Comparison of ENCODE assay signal across 17 cellular contexts in genomic region chr21:30329203-30329868, GRCh38. TPM values are rescaled to one million over a fixed set of nuclear protein-coding genes. Genes with fewer than 3 reads are reported as not detected.
"Had no signal": no experiment of that assay in that cellular context is flagged by ENCODE, and none has a peak within 500 bp of the region (broad histone marks: within the 10 kb centered on the region; RNA-seq: fewer than 3 reads in every experiment).

No MANE protein-coding gene starts in this region.

- H3K36me3 ChIP-seq: heart left ventricle, sigmoid colon, spleen, upper lobe of left lung had no signal

- H3K27ac Mint-ChIP-seq: activated T-helper 1 cell treated with anti-CD3 and anti-CD28 coated beads, Interleukin-12 subunit alpha, Interleukin-12 subunit beta, Interleukin-2, Interleukin-4 antibody, amounts not matched to agents 30 ng/mL and 10 ng/mL and 1 ng/mL, durations not matched to agents 14 hours and 24 hours and 36 hours; naive thymus-derived CD4-positive, alpha-beta T cell; stimulated activated naive CD8-positive, alpha-beta T cell treated with anti-CD3 and anti-CD28 coated beads, Interleukin-15, Interleukin-2, amounts not matched to agents 100 ng/mL and 50 ng/mL, for 24 hours had no signal

- H2AFZ ChIP-seq: parathyroid adenoma had no signal

- FAIRE-seq: frontal cortex had no signal

- H3K36me3 Mint-ChIP-seq: naive thymus-derived CD4-positive, alpha-beta T cell had no signal

- H3K9me3 ChIP-seq: testis, upper lobe of left lung had no signal

- H3K27me3 Mint-ChIP-seq: central memory CD8-positive, alpha-beta T cell had no signal

- H3K27ac ChIP-seq: heart left ventricle, parathyroid adenoma, sigmoid colon, spleen, testis, upper lobe of left lung had no signal

- H3K4me1 ChIP-seq: heart left ventricle, parathyroid adenoma, sigmoid colon, spleen, testis, upper lobe of left lung had no signal

- H3K27me3 ChIP-seq: heart left ventricle, sigmoid colon, spleen, testis, upper lobe of left lung had no signal

- H3K4me1 Mint-ChIP-seq: central memory CD8-positive, alpha-beta T cell; naive thymus-derived CD4-positive, alpha-beta T cell had no signal

- H3K79me2 ChIP-seq: parathyroid adenoma had no signal

- DNase-seq: aorta; effector memory CD4-positive, alpha-beta T cell; heart left ventricle; mucosa of descending colon; naive thymus-derived CD4-positive, alpha-beta T cell; sigmoid colon; spleen; testis; upper lobe of left lung had no signal

- H3K4me3 ChIP-seq: heart left ventricle, mucosa of descending colon, sigmoid colon, spleen, testis, upper lobe of left lung had no signal

- H3K4me3 Mint-ChIP-seq: activated T-helper 1 cell treated with anti-CD3 and anti-CD28 coated beads, Interleukin-12 subunit alpha, Interleukin-12 subunit beta, Interleukin-2, Interleukin-4 antibody, amounts not matched to agents 30 ng/mL and 10 ng/mL and 1 ng/mL, durations not matched to agents 14 hours and 24 hours and 36 hours; central memory CD8-positive, alpha-beta T cell; naive thymus-derived CD4-positive, alpha-beta T cell; stimulated activated naive CD8-positive, alpha-beta T cell treated with anti-CD3 and anti-CD28 coated beads, Interleukin-15, Interleukin-2, amounts not matched to agents 100 ng/mL and 50 ng/mL, for 24 hours had no signal

- H3K9ac ChIP-seq: parathyroid adenoma had no signal

RNA-seq across cellular contexts. Expression of gene KRTAP27-1, which starts 8.2 kb away (rescaled TPM):
- total RNA-seq: activated CD8-positive, alpha-beta memory T cell treated with anti-CD3 and anti-CD28 coated beads for 36 hours; activated T-helper 1 cell treated with anti-CD3 and anti-CD28 coated beads, Interleukin-12 subunit alpha, Interleukin-12 subunit beta, Interleukin-2, Interleukin-4 antibody, amounts not matched to agents 30 ng/mL and 10 ng/mL and 1 ng/mL, durations not matched to agents 14 hours and 24 hours and 36 hours; aorta; fibroblast of lung; frontal cortex; heart left ventricle; mucosa of descending colon; naive thymus-derived CD4-positive, alpha-beta T cell; sigmoid colon; spleen; T-helper 2 cell treated with Interferon-gamma antibody and Interleukin-4, amounts not matched to agents 100 ng/mL and 5 ng/mL, for 36 hours; testis; upper lobe of left lung had no signal

RNA-seq across cellular contexts. Expression of gene KRTAP26-1, which starts 9.2 kb away (rescaled TPM):
- total RNA-seq: activated CD8-positive, alpha-beta memory T cell treated with anti-CD3 and anti-CD28 coated beads for 36 hours; activated T-helper 1 cell treated with anti-CD3 and anti-CD28 coated beads, Interleukin-12 subunit alpha, Interleukin-12 subunit beta, Interleukin-2, Interleukin-4 antibody, amounts not matched to agents 30 ng/mL and 10 ng/mL and 1 ng/mL, durations not matched to agents 14 hours and 24 hours and 36 hours; aorta; fibroblast of lung; frontal cortex; heart left ventricle; mucosa of descending colon; naive thymus-derived CD4-positive, alpha-beta T cell; sigmoid colon; spleen; T-helper 2 cell treated with Interferon-gamma antibody and Interleukin-4, amounts not matched to agents 100 ng/mL and 5 ng/mL, for 36 hours; upper lobe of left lung had no signal

RNA-seq across cellular contexts. Expression of gene KRTAP23-1, which starts 19.1 kb away (rescaled TPM):
- total RNA-seq: activated CD8-positive, alpha-beta memory T cell treated with anti-CD3 and anti-CD28 coated beads for 36 hours; activated T-helper 1 cell treated with anti-CD3 and anti-CD28 coated beads, Interleukin-12 subunit alpha, Interleukin-12 subunit beta, Interleukin-2, Interleukin-4 antibody, amounts not matched to agents 30 ng/mL and 10 ng/mL and 1 ng/mL, durations not matched to agents 14 hours and 24 hours and 36 hours; aorta; fibroblast of lung; frontal cortex; heart left ventricle; mucosa of descending colon; naive thymus-derived CD4-positive, alpha-beta T cell; sigmoid colon; spleen; T-helper 2 cell treated with Interferon-gamma antibody and Interleukin-4, amounts not matched to agents 100 ng/mL and 5 ng/mL, for 36 hours; testis; upper lobe of left lung had no signal

RNA-seq across cellular contexts. Expression of gene KRTAP25-1, which starts 40.0 kb away (rescaled TPM):
- total RNA-seq: activated CD8-positive, alpha-beta memory T cell treated with anti-CD3 and anti-CD28 coated beads for 36 hours; activated T-helper 1 cell treated with anti-CD3 and anti-CD28 coated beads, Interleukin-12 subunit alpha, Interleukin-12 subunit beta, Interleukin-2, Interleukin-4 antibody, amounts not matched to agents 30 ng/mL and 10 ng/mL and 1 ng/mL, durations not matched to agents 14 hours and 24 hours and 36 hours; aorta; fibroblast of lung; frontal cortex; heart left ventricle; mucosa of descending colon; naive thymus-derived CD4-positive, alpha-beta T cell; sigmoid colon; spleen; T-helper 2 cell treated with Interferon-gamma antibody and Interleukin-4, amounts not matched to agents 100 ng/mL and 5 ng/mL, for 36 hours; testis; upper lobe of left lung had no signal

RNA-seq across cellular contexts. Expression of gene KRTAP13-2, which starts 42.7 kb away (rescaled TPM):
- total RNA-seq: activated CD8-positive, alpha-beta memory T cell treated with anti-CD3 and anti-CD28 coated beads for 36 hours; activated T-helper 1 cell treated with anti-CD3 and anti-CD28 coated beads, Interleukin-12 subunit alpha, Interleukin-12 subunit beta, Interleukin-2, Interleukin-4 antibody, amounts not matched to agents 30 ng/mL and 10 ng/mL and 1 ng/mL, durations not matched to agents 14 hours and 24 hours and 36 hours; aorta; fibroblast of lung; frontal cortex; heart left ventricle; naive thymus-derived CD4-positive, alpha-beta T cell; sigmoid colon; spleen; T-helper 2 cell treated with Interferon-gamma antibody and Interleukin-4, amounts not matched to agents 100 ng/mL and 5 ng/mL, for 36 hours; testis; upper lobe of left lung had no signal
